In genomic region chr5:43400082-43400481, GRCh38 we compare ENCODE assay signal across 12 cellular contexts. TPM values are rescaled to one million over a fixed set of nuclear protein-coding genes. Genes with fewer than 3 reads are reported as not detected.
A peak's percentile ranks its signal among the peaks of the same experiment; 100 is the strongest.
DNase-seq lines count a peak whose midpoint lies in the region; TF ChIP-seq lines count a peak whose summit lies in the region.
"Had no signal": no experiment of that assay in that cellular context is flagged by ENCODE, and none has a peak within 500 bp of the region (broad histone marks: within the 10 kb centered on the region; RNA-seq: fewer than 3 reads in every experiment).

No MANE protein-coding gene starts in this region.

- DNase-seq in GM23248 = peak; percentile 39
- DNase-seq in OCI-M1 (lab: John Stamatoyannopoulos, UW) = peak; percentile 14
- DNase-seq in epithelial cell of esophagus (ENCODE audit: low read depth) = peak; percentile 43
- DNase-seq in osteoblast (ENCODE audit: insufficient read length, low spot score, missing footprints) = peak; percentile 78
- no peak for DNase-seq in KG1 (lab: John Stamatoyannopoulos, UW)
- no peak for DNase-seq in germinal center (ENCODE audit: low spot score)
- DNase-seq in WERI-Rb-1 = no peak
- DNase-seq: activated CD8-positive, alpha-beta memory T cell treated with anti-CD3 and anti-CD28 coated beads, Interleukin-2, amount 10 ng/mL, durations not matched to agents 7 days and 5 days; amygdala; immature natural killer cell; NCI-H1092 had no signal

- H3K4me3 ChIP-seq in GM23248 (no peak overlapping the region), epithelial cell of esophagus (ENCODE audit: low read length) (no peak overlapping the region), osteoblast (ENCODE audit: insufficient read depth, low read length) (no peak overlapping the region), WERI-Rb-1 (ENCODE audit: low read depth, low read length) (no peak overlapping the region)

- H3K27ac ChIP-seq in GM23248 (no peak overlapping the region), osteoblast (ENCODE audit: low read depth, low read length) (no peak overlapping the region), WERI-Rb-1 (no peak overlapping the region)

- 52 to 54% methylated on average over 3 of the region's 3 CpGs for WGBS in GM23248 (ENCODE audit: low coverage in 1 of 2, low lambda C conversion rate in 2 of 2, missing lambda C conversion rate in 2 of 2), 2 experiments

- no peaks in the 10 kb centered on the region for H3K9me2 ChIP-seq in GM23248 (ENCODE audit: insufficient read depth)

- in situ Hi-C loops in GM23248 (cut with MboI) = no loop called here

- no peak overlapping the region for H3K9ac ChIP-seq in GM23248

- H3K9me3 ChIP-seq in GM23248 (ENCODE audit: low read depth) (no peaks in the 10 kb centered on the region), osteoblast (ENCODE audit: low read depth, low read length) (no peaks in the 10 kb centered on the region), WERI-Rb-1 (ENCODE audit: severe bottlenecking) (peaks cover 3% of the 10 kb centered on the region)

- H3K79me2 ChIP-seq in GM23248 (ENCODE audit: insufficient read depth) (no peaks in the 10 kb centered on the region), osteoblast (ENCODE audit: insufficient read depth, low read length) (no peaks in the 10 kb centered on the region)

- no peaks in the 10 kb centered on the region for H3F3A ChIP-seq in GM23248 (ENCODE audit: insufficient read depth)

- H2AFZ ChIP-seq in GM23248 (no peak overlapping the region; the same call in 1 of the 2 replicates), osteoblast (ENCODE audit: low read length) (no peak overlapping the region)

- H3K36me3 ChIP-seq in GM23248 (ENCODE audit: low read depth) (no peaks in the 10 kb centered on the region), osteoblast (ENCODE audit: insufficient read depth, low read length) (no peaks in the 10 kb centered on the region), WERI-Rb-1 (no peaks in the 10 kb centered on the region)

- H3K4me1 ChIP-seq in GM23248 (ENCODE audit: insufficient read depth) (no peaks in the 10 kb centered on the region), osteoblast (ENCODE audit: insufficient read depth, low read length) (no peaks in the 10 kb centered on the region)

- H3K4me2 ChIP-seq in GM23248 (ENCODE audit: unreplicated experiment) = no peak overlapping the region
- H3K4me2 ChIP-seq in osteoblast (ENCODE audit: insufficient read depth, low read length) = no peak overlapping the region

- peaks cover 6% of the 10 kb centered on the region; the same call in 1 of the 2 replicates for H3K27me3 ChIP-seq in GM23248 (replicated peaks; ENCODE audit: insufficient read depth)
- H3K27me3 ChIP-seq in osteoblast (ENCODE audit: insufficient read depth, low read length) = no peaks in the 10 kb centered on the region
- peaks cover 46% of the 10 kb centered on the region for H3K27me3 ChIP-seq in WERI-Rb-1 (ENCODE audit: insufficient read depth, low read depth, severe bottlenecking)

- H4K20me1 ChIP-seq in GM23248 (ENCODE audit: insufficient read depth) (no peaks in the 10 kb centered on the region), osteoblast (ENCODE audit: insufficient read depth, low read length) (no peaks in the 10 kb centered on the region)

- TF ChIP-seq CTCF in epithelial cell of esophagus (IDR thresholded peaks at IDR 0.05; ENCODE audit: insufficient read depth, low read depth, low read length, missing control alignments) = peak; percentile 45
- peak; percentile 45 for TF ChIP-seq CTCF in osteoblast (IDR thresholded peaks at IDR 0.05; ENCODE audit: extremely low read depth, low read depth, low read length)
- TF ChIP-seq CTCF in WERI-Rb-1 (IDR thresholded peaks at IDR 0.05; ENCODE audit: low read depth, low read length) = no peak

RNA-seq across cellular contexts. Expression of gene CCL28, which starts 12.1 kb away (rescaled TPM):
- 0.25 and 1.3 TPM in 2 replicates for total RNA-seq in GM23248 (2014; rRNA removed; shearing (Covaris generic))
- 1.4 and 2.2 TPM in 2 replicates for polyA plus RNA-seq in GM23248 (2016; fragmentation: Nextera tagmentation; extraction: Ambion mirVana)
- 11.8 and 15.6 TPM in 2 replicates for total RNA-seq in osteoblast
- total RNA-seq: neural crest cell had no signal

Comparison
In these comparisons a context has a peak if more than half of its experiments do, and no peak if none do; other contexts are left out.
1. DNase-seq: peak in GM23248 (single experiment), OCI-M1 (single experiment), epithelial cell of esophagus (single experiment) and osteoblast (single experiment); none in KG1 (single experiment), germinal center (single experiment) and WERI-Rb-1 (single experiment).